15 cellular contexts compared by ENCODE assay signal in the genomic region with DNA sequence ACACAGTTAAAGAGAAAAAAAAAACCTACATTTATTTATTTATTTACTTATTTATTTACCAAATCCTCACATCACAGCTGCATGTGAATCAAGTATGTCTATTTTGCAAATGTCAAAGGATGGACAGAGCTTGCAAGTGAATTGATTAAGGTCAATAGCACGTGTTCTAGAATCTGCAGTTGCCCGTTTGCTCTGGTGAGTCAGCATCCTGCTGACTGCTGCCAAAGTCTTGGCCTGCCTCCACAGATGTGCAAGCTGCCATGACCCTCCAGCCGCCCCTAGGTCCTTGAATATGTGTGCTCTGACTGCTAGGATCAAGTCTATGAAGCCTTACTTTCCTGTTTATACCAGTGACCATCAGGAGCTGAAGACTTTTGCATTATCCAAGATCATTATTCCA.
DNase-seq lines count a peak whose midpoint lies in the region; ATAC-seq and FAIRE-seq lines count a peak whose summit lies in the region.
"Had no signal": no experiment of that assay in that cellular context is flagged by ENCODE, and none has a peak within 500 bp of the region (broad histone marks: within the 10 kb centered on the region; RNA-seq: fewer than 3 reads in every experiment).

No MANE protein-coding gene starts in this region.

- ATAC-seq in Right ventricle myocardium superior (ENCODE audit: poor library complexity) (peak; percentile 55), HG02642 (IDR thresholded peaks at IDR 0.05; ENCODE audit: poor library complexity, unreplicated experiment) (no peak), HG03469 (IDR thresholded peaks at IDR 0.05; ENCODE audit: unreplicated experiment) (no peak), HG02870 (IDR thresholded peaks at IDR 0.05; ENCODE audit: unreplicated experiment) (no peak)
- ATAC-seq: gastroesophageal sphincter had no signal

- in situ Hi-C loops in SK-MEL-5 (cut with HindIII; ENCODE audit: low pct_unique_long_range_greater_than_20kb, low sequenced_read_pairs) = no loop called here

- DNase-seq in Right ventricle myocardium superior (no peak), cardiac septum (ENCODE audit: low spot score) (no peak), SK-MEL-5 (ENCODE audit: low read depth, low spot score) (peak; percentile 28), fibroblast of the conjunctiva (ENCODE audit: low read depth) (peak; percentile 13), urothelium cell line (ENCODE audit: low spot score) (peak; percentile 44)
- DNase-seq: activated CD4-positive, alpha-beta T cell treated with anti-CD3 and anti-CD28 coated beads, Interleukin-2, amount 10 ng/mL, durations not matched to agents 24 days and 14 days; activated T-cell treated with anti-CD3 and anti-CD28 coated beads, Interleukin-2, amount 50 U/mL, for 48 hours; amniotic stem cell; HCEC 1CT; kidney; MM.1S had no signal

- no peak for FAIRE-seq in urothelium cell line (lab: Jason Lieb, UNC)
- FAIRE-seq: kidney had no signal

- intact Hi-C loops in Right ventricle myocardium superior (cut with DNase I) = no loop called here
- intact Hi-C loops in cardiac septum (cut with DNase I) = no loop called here

Comparison
In these comparisons a context has a peak if more than half of its experiments do, and no peak if none do; other contexts are left out.
1. DNase-seq: peak in SK-MEL-5 (single experiment), fibroblast of the conjunctiva (single experiment) and urothelium cell line (single experiment); none in Right ventricle myocardium superior (single experiment) and cardiac septum (single experiment).